ENCODE assay signal across 12 cellular contexts in genomic region chr20:45355685-45356084, GRCh38. TPM values are rescaled to one million over a fixed set of nuclear protein-coding genes. Genes with fewer than 3 reads are reported as not detected.
DNase-seq lines count a peak whose midpoint lies in the region; TF ChIP-seq lines count a peak whose summit lies in the region.
"Had no signal": no experiment of that assay in that cellular context is flagged by ENCODE, and none has a peak within 500 bp of the region (broad histone marks: within the 10 kb centered on the region; RNA-seq: fewer than 3 reads in every experiment).

No MANE protein-coding gene starts in this region.

- DNase-seq in T-helper 1 cell (no peak), osteocyte (ENCODE audit: extremely low spot score, unreplicated experiment) (no peak), C1 segment of cervical spinal cord (lab: John Stamatoyannopoulos, UW) (no peak)
- no peak for DNase-seq in activated CD4-positive, alpha-beta memory T cell treated with anti-CD3 and anti-CD28 coated beads for 36 hours
- no peak for DNase-seq in effector memory CD4-positive, alpha-beta T cell
- DNase-seq: activated B cell treated with CpG ODN at 0.5 μM for 24 hours had no signal

- H3K9me3 Mint-ChIP-seq in T-helper 1 cell treated with Interleukin-12 subunit alpha and Interleukin-12 subunit beta and Interleukin-4 antibody, amounts not matched to agents 30 μg/mL and 1 μg/mL, for 36 hours, result no peaks in the 10 kb centered on the region
- no peaks in the 10 kb centered on the region for H3K9me3 Mint-ChIP-seq in activated CD4-positive, alpha-beta memory T cell treated with anti-CD3 and anti-CD28 coated beads for 36 hours
- H3K9me3 Mint-ChIP-seq in osteocyte (ENCODE audit: unreplicated experiment), result no peaks in the 10 kb centered on the region
- H3K9me3 Mint-ChIP-seq: activated B cell treated with CpG ODN at 0.5 μM for 24 hours, memory B cell had no signal

- no peak for TF ChIP-seq CTCF in osteocyte (IDR thresholded peaks at IDR 0.05)

- intact Hi-C loops in activated CD4-positive, alpha-beta memory T cell treated with anti-CD3 and anti-CD28 coated beads for 36 hours (cut with micrococcal nuclease), result loop anchor here (1.0 kb wide), 1 partner anchor 9 kb away; no protein-coding TSS in a partner anchor

- H3K27me3 Mint-ChIP-seq in T-helper 1 cell treated with Interleukin-12 subunit alpha and Interleukin-12 subunit beta and Interleukin-4 antibody, amounts not matched to agents 30 μg/mL and 1 μg/mL, for 36 hours (ENCODE audit: low read depth), result no peaks in the 10 kb centered on the region
- no peaks in the 10 kb centered on the region for H3K27me3 Mint-ChIP-seq in activated CD4-positive, alpha-beta memory T cell treated with anti-CD3 and anti-CD28 coated beads for 36 hours
- H3K27me3 Mint-ChIP-seq in osteocyte (ENCODE audit: unreplicated experiment), result no peaks in the 10 kb centered on the region
- H3K27me3 Mint-ChIP-seq: activated B cell treated with CpG ODN at 0.5 μM for 24 hours, memory B cell had no signal

- H3K36me3 ChIP-seq in effector memory CD4-positive, alpha-beta T cell (ENCODE audit: control insufficient read depth, insufficient read depth, low read length), result no peaks in the 10 kb centered on the region
- H3K36me3 ChIP-seq: MG63 had no signal

- POLR2A ChIA-PET in activated CD4-positive, alpha-beta memory T cell treated with anti-CD3 and anti-CD28 coated beads for 36 hours (lab: Charles Lee), result interaction anchor here (0.9 to 2.1 kb wide), 2 partner anchors 8 to 18 kb away, joined by 4 to 8 read pairs; no protein-coding TSS in a partner anchor

- H3K9me3 ChIP-seq in effector memory CD4-positive, alpha-beta T cell (ENCODE audit: control insufficient read depth, low read length), result no peaks in the 10 kb centered on the region
- H3K9me3 ChIP-seq: MG63 had no signal

- H3K36me3 Mint-ChIP-seq in T-helper 1 cell treated with Interleukin-12 subunit alpha and Interleukin-12 subunit beta and Interleukin-4 antibody, amounts not matched to agents 30 μg/mL and 1 μg/mL, for 36 hours (ENCODE audit: low read depth), result peaks cover 3% of the 10 kb centered on the region
- no peaks in the 10 kb centered on the region for H3K36me3 Mint-ChIP-seq in activated CD4-positive, alpha-beta memory T cell treated with anti-CD3 and anti-CD28 coated beads for 36 hours
- H3K36me3 Mint-ChIP-seq in osteocyte (ENCODE audit: unreplicated experiment), result no peaks in the 10 kb centered on the region
- H3K36me3 Mint-ChIP-seq: memory B cell had no signal

- H3K4me1 Mint-ChIP-seq in T-helper 1 cell treated with Interleukin-12 subunit alpha and Interleukin-12 subunit beta and Interleukin-4 antibody, amounts not matched to agents 30 μg/mL and 1 μg/mL, for 36 hours (ENCODE audit: low read depth), result peaks cover 51% of the 10 kb centered on the region
- peaks cover 50% of the 10 kb centered on the region for H3K4me1 Mint-ChIP-seq in activated CD4-positive, alpha-beta memory T cell treated with anti-CD3 and anti-CD28 coated beads for 36 hours (ENCODE audit: low read depth)
- H3K4me1 Mint-ChIP-seq in osteocyte (ENCODE audit: unreplicated experiment), result peaks cover 45% of the 10 kb centered on the region
- H3K4me1 Mint-ChIP-seq: activated B cell treated with CpG ODN at 0.5 μM for 24 hours, memory B cell had no signal

- H3K27me3 ChIP-seq in effector memory CD4-positive, alpha-beta T cell (replicated peaks; ENCODE audit: control insufficient read depth, insufficient read depth, low read length, poor library complexity, severe bottlenecking), result no peaks in the 10 kb centered on the region
- H3K27me3 ChIP-seq: MG63 had no signal

- CTCF ChIA-PET in activated CD4-positive, alpha-beta memory T cell treated with anti-CD3 and anti-CD28 coated beads for 36 hours (lab: Charles Lee), result interaction anchor here (1.1 to 4.0 kb wide), 6 partner anchors 18 to 95 kb away, joined by 3 to 29 read pairs (median 6); partner anchors contain the start of gene PIGT

- H3K27ac Mint-ChIP-seq in T-helper 1 cell treated with Interleukin-12 subunit alpha and Interleukin-12 subunit beta and Interleukin-4 antibody, amounts not matched to agents 30 μg/mL and 1 μg/mL, for 36 hours, result peak overlapping the region; percentile 94
- peak overlapping the region; percentile 88 for H3K27ac Mint-ChIP-seq in activated CD4-positive, alpha-beta memory T cell treated with anti-CD3 and anti-CD28 coated beads for 36 hours
- peak overlapping the region; percentile 67 for H3K27ac Mint-ChIP-seq in osteocyte (ENCODE audit: unreplicated experiment)
- H3K27ac Mint-ChIP-seq: activated B cell treated with CpG ODN at 0.5 μM for 24 hours, memory B cell had no signal

- peaks cover 11% of the 10 kb centered on the region for H3K4me1 ChIP-seq in effector memory CD4-positive, alpha-beta T cell (ENCODE audit: control insufficient read depth, insufficient read depth, low read length, poor library complexity, severe bottlenecking)

- no peak overlapping the region for H3K4me3 ChIP-seq in effector memory CD4-positive, alpha-beta T cell (ENCODE audit: insufficient read depth, low read depth, low read length, poor library complexity, severe bottlenecking)

- H3K4me3 Mint-ChIP-seq in T-helper 1 cell treated with Interleukin-12 subunit alpha and Interleukin-12 subunit beta and Interleukin-4 antibody, amounts not matched to agents 30 μg/mL and 1 μg/mL, for 36 hours, result peak overlapping the region; percentile 72
- no peak overlapping the region for H3K4me3 Mint-ChIP-seq in activated CD4-positive, alpha-beta memory T cell treated with anti-CD3 and anti-CD28 coated beads for 36 hours
- H3K4me3 Mint-ChIP-seq in osteocyte (ENCODE audit: unreplicated experiment), result no peak overlapping the region
- H3K4me3 Mint-ChIP-seq: activated B cell treated with CpG ODN at 0.5 μM for 24 hours, memory B cell had no signal

- no peak overlapping the region for H3K27ac ChIP-seq in effector memory CD4-positive, alpha-beta T cell (ENCODE audit: insufficient read depth, low read length, poor library complexity, severe bottlenecking)

RNA-seq across cellular contexts. Expression of gene SYS1, which starts 7.3 kb away (rescaled TPM):
- 10 to 100 TPM; 19.9 to 24.8 TPM for total RNA-seq in activated CD4-positive, alpha-beta memory T cell treated with anti-CD3 and anti-CD28 coated beads for 36 hours
- 23.7 and 23.8 TPM in 2 replicates for total RNA-seq in osteocyte

RNA-seq across cellular contexts. Expression of gene SDC4, which starts 7.5 kb away (rescaled TPM):
- 10 to 100 TPM; 67.8 to 69.8 TPM for total RNA-seq in activated CD4-positive, alpha-beta memory T cell treated with anti-CD3 and anti-CD28 coated beads for 36 hours
- total RNA-seq in osteocyte, result 31.5 and 32.3 TPM in 2 replicates
- total RNA-seq: activated B cell treated with CpG ODN at 0.5 μM for 24 hours had no signal

RNA-seq across cellular contexts. Expression of gene TP53TG5, which starts 22.4 kb away (rescaled TPM):
- total RNA-seq in activated CD4-positive, alpha-beta memory T cell treated with anti-CD3 and anti-CD28 coated beads for 36 hours, result under 1 TPM; 0.24 to 0.55 TPM
- not detected in 2 replicates for total RNA-seq in osteocyte
- total RNA-seq: A172, activated B cell treated with CpG ODN at 0.5 μM for 24 hours, pulmonary artery endothelial cell had no signal

RNA-seq across cellular contexts. Expression of gene MATN4, which starts 47.6 kb away (rescaled TPM):
- total RNA-seq in activated CD4-positive, alpha-beta memory T cell treated with anti-CD3 and anti-CD28 coated beads for 36 hours, result under 1 TPM; 0.70 to 0.95 TPM
- total RNA-seq in osteocyte, result not detected in 2 replicates
- total RNA-seq: A172, activated B cell treated with CpG ODN at 0.5 μM for 24 hours, pulmonary artery endothelial cell, ureter had no signal

RNA-seq across cellular contexts. Expression of gene RBPJL, which starts 49.0 kb away (rescaled TPM):
- total RNA-seq in activated CD4-positive, alpha-beta memory T cell treated with anti-CD3 and anti-CD28 coated beads for 36 hours, result not detected
- total RNA-seq in osteocyte, result not detected in 2 replicates
- total RNA-seq: A172, activated B cell treated with CpG ODN at 0.5 μM for 24 hours, pulmonary artery endothelial cell, ureter had no signal
